16 cellular contexts compared by ENCODE assay signal in the genomic region with DNA sequence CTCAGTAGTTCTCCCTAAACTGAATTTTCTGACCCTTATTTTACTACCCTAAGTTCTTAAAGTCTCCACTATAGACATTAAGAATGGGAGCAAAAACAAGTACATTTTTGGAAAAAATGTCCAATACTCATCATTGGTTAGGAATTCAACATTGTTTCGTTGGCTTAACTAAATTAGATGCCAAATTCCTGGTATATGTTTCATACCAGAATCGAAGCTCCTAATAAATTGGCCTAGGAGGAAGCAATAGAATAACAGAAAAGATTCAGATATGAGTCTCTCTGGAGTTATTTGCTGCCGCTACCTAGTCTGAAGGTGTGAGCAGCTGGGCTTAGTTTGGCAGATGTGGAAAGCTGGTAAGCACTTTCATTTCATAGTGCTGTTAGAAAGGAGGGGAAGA. TPM values are rescaled to one million over a fixed set of nuclear protein-coding genes. Genes with fewer than 3 reads are reported as not detected.
DNase-seq lines count a peak whose midpoint lies in the region; ATAC-seq, FAIRE-seq and TF ChIP-seq lines count a peak whose summit lies in the region.
"Had no signal": no experiment of that assay in that cellular context is flagged by ENCODE, and none has a peak within 500 bp of the region (broad histone marks: within the 10 kb centered on the region; RNA-seq: fewer than 3 reads in every experiment).

No MANE protein-coding gene starts in this region.

- no peak for TF ChIP-seq CTCF in IMR-90 (conservative IDR thresholded peaks at IDR 0.05; ENCODE audit: low read depth, low read length)
- no peak for TF ChIP-seq CTCF in mammary epithelial cell (conservative IDR thresholded peaks at IDR 0.05 in 1 of 2, IDR thresholded peaks at IDR 0.05 in 1 of 2; ENCODE audit: extremely low read depth in 1 of 2, insufficient read depth in 1 of 2, low read depth in 1 of 2, low read length in 2 of 2)
- TF ChIP-seq CTCF in keratinocyte (optimal IDR thresholded peaks at IDR 0.05 in 1 of 3, IDR thresholded peaks at IDR 0.05 in 1 of 3, conservative IDR thresholded peaks at IDR 0.05 in 1 of 3; ENCODE audit: extremely low read depth in 1 of 3, insufficient read depth in 2 of 3, low read length in 3 of 3) = no peak

- H3K79me1 ChIP-seq in IMR-90 (ENCODE audit: low read depth in 1 of 2, low read length in 2 of 2) = peaks cover 0 to 23% of the 10 kb centered on the region in 2 experiments; a peak in 3 of 4 replicates

- no peaks in the 10 kb centered on the region for H3K27me3 ChIP-seq in IMR-90 (ENCODE audit: control insufficient read depth, insufficient read depth, low read length)
- no peaks in the 10 kb centered on the region for H3K27me3 ChIP-seq in mammary epithelial cell (ENCODE audit: insufficient read depth, low read length)
- no peaks in the 10 kb centered on the region for H3K27me3 ChIP-seq in keratinocyte (ENCODE audit: control insufficient read depth, extremely low read depth, insufficient read depth, low read length)
- H3K27me3 ChIP-seq: BLaER1, gastroesophageal sphincter, upper lobe of left lung had no signal

- peak overlapping the region; percentile 100 for H4K5ac ChIP-seq in IMR-90 (ENCODE audit: low read depth, low read length)

- CTCF ChIA-PET in IMR-90 (lab: Yijun Ruan, JAX) = interaction anchor here (0.6 to 2.0 kb wide), 2 partner anchors 18 to 39 kb away, joined by 3 to 6 read pairs; no protein-coding TSS in a partner anchor
- CTCF ChIA-PET in mammary epithelial cell (lab: Charles Lee; ENCODE audit: low non-redundant PET) = interaction anchor here (0.6 kb wide), 1 partner anchor 258 kb away, joined by 3 read pairs; no protein-coding TSS in a partner anchor

- H3K36me3 ChIP-seq in IMR-90 (ENCODE audit: control insufficient read depth, insufficient read depth, low read length) (peaks cover 8% of the 10 kb centered on the region), mammary epithelial cell (ENCODE audit: insufficient read depth, low read length) (peaks cover 6% of the 10 kb centered on the region), keratinocyte (ENCODE audit: control insufficient read depth in 2 of 2, extremely low read depth in 1 of 2, insufficient read depth in 2 of 2, low read length in 2 of 2) (peaks cover 2 to 5% of the 10 kb centered on the region in 2 experiments)

- H3K18ac ChIP-seq in IMR-90 (ENCODE audit: low read depth, low read length) = peak overlapping the region; percentile 100

- H3K9me1 ChIP-seq in IMR-90 (ENCODE audit: insufficient read depth, low read length) = peaks cover 7% of the 10 kb centered on the region
- H3K9me1 ChIP-seq in keratinocyte (ENCODE audit: control insufficient read depth, extremely low read depth, insufficient read depth, low read length) = no peaks in the 10 kb centered on the region

- no peak overlapping the region for H2AFZ ChIP-seq in IMR-90 (replicated peaks; ENCODE audit: low read length, poor library complexity)
- H2AFZ ChIP-seq in mammary epithelial cell (ENCODE audit: low read depth, low read length) = no peak overlapping the region
- H2AFZ ChIP-seq in keratinocyte (ENCODE audit: control insufficient read depth, low read length) = no peak overlapping the region
- H2AFZ ChIP-seq: PC-9 had no signal

- H3K79me2 ChIP-seq in mammary epithelial cell (ENCODE audit: insufficient read depth, low read length) = no peaks in the 10 kb centered on the region
- no peaks in the 10 kb centered on the region for H3K79me2 ChIP-seq in keratinocyte (ENCODE audit: control insufficient read depth, insufficient read depth, low read length)

- peak overlapping the region; percentile 80 to 96 for H4K8ac ChIP-seq in IMR-90 (ENCODE audit: low read depth in 2 of 2, low read length in 2 of 2)

- H4K20me1 ChIP-seq in IMR-90 (ENCODE audit: insufficient read depth, low read length) (no peaks in the 10 kb centered on the region), mammary epithelial cell (ENCODE audit: insufficient read depth, low read length) (no peaks in the 10 kb centered on the region), keratinocyte (ENCODE audit: control insufficient read depth, extremely low read depth, insufficient read depth, low read length) (no peaks in the 10 kb centered on the region)
- H4K20me1 ChIP-seq: BLaER1 had no signal

- ATAC-seq in IMR-90 (ENCODE audit: low read depth) = peak; percentile 73
- ATAC-seq in HG03342 (IDR thresholded peaks at IDR 0.05; ENCODE audit: unreplicated experiment) = no peak
- ATAC-seq in GM21786 (IDR thresholded peaks at IDR 0.05; ENCODE audit: unreplicated experiment) = no peak
- ATAC-seq: gastroesophageal sphincter had no signal

- peak overlapping the region; percentile 22; the same call in 1 of the 2 replicates for H3K4me3 ChIP-seq in IMR-90 (ENCODE audit: insufficient read depth, low read depth, low read length)
- H3K4me3 ChIP-seq in mammary epithelial cell (replicated peaks in 1 of 3; ENCODE audit: insufficient read depth in 1 of 3, low read depth in 2 of 3, low read length in 3 of 3) = no peak overlapping the region
- H3K4me3 ChIP-seq in keratinocyte (ENCODE audit: control insufficient read depth in 2 of 3, extremely low read depth in 1 of 3, insufficient read depth in 2 of 3, low read depth in 1 of 3, low read length in 3 of 3) = peak overlapping the region in 1 of 3 experiments; percentile 5
- H3K4me3 ChIP-seq: BLaER1, gastroesophageal sphincter, PC-9, upper lobe of left lung had no signal

- POLR2A ChIA-PET in IMR-90 (lab: Charles Lee; ENCODE audit: unreplicated experiment) = interaction anchor here (1.1 kb wide), 1 partner anchor 287 kb away, joined by 3 read pairs; no protein-coding TSS in a partner anchor

- H3K4ac ChIP-seq in IMR-90 (ENCODE audit: low read depth, low read length) = peak overlapping the region; percentile 93

- peak overlapping the region; percentile 89 for H3K27ac ChIP-seq in IMR-90 (ENCODE audit: insufficient read depth, low read length)
- H3K27ac ChIP-seq in mammary epithelial cell (ENCODE audit: insufficient read depth, low read depth, low read length) = no peak overlapping the region
- H3K27ac ChIP-seq in keratinocyte (ENCODE audit: control insufficient read depth, insufficient read depth, low read length) = no peak overlapping the region
- H3K27ac ChIP-seq: BLaER1, gastroesophageal sphincter, PC-9, upper lobe of left lung had no signal

- peak overlapping the region; percentile 46; the same call in 1 of the 2 replicates for H3K14ac ChIP-seq in IMR-90 (replicated peaks; ENCODE audit: low read depth, low read length)

- H3K56ac ChIP-seq in IMR-90 (ENCODE audit: extremely low read depth, insufficient read depth, low read length) = peak overlapping the region; percentile 78

- peak overlapping the region; percentile 95 for H2BK20ac ChIP-seq in IMR-90 (ENCODE audit: low read depth, low read length)

- H2BK15ac ChIP-seq in IMR-90 (ENCODE audit: low read depth, low read length) = peak overlapping the region; percentile 77; the same call in 1 of the 3 replicates

- dilution Hi-C loops in IMR-90 (cut with HindIII; ENCODE audit: low sequenced_read_pairs, unreplicated experiment) (no loop called here), mammary epithelial cell (cut with HindIII; ENCODE audit: low sequenced_read_pairs) (no loop called here), keratinocyte (cut with MboI; ENCODE audit: extremely low pct_ligation_motif_present, low sequenced_read_pairs) (no loop called here)

- intact Hi-C loops in IMR-90 (cut with micrococcal nuclease) = no loop called here
- intact Hi-C loops in mammary epithelial cell (cut with micrococcal nuclease) = no loop called here

- H3K9ac ChIP-seq in IMR-90 (ENCODE audit: low read depth, low read length) (peak overlapping the region; percentile 53), mammary epithelial cell (ENCODE audit: insufficient read depth, low read length) (no peak overlapping the region), keratinocyte (ENCODE audit: control insufficient read depth, extremely low read depth, insufficient read depth, low read length) (no peak overlapping the region)
- H3K9ac ChIP-seq: BLaER1 had no signal

- peak overlapping the region; percentile 92 for H2BK120ac ChIP-seq in IMR-90 (ENCODE audit: low read depth, low read length)

- H3K4me2 ChIP-seq in IMR-90 (ENCODE audit: low read depth, low read length) (peak overlapping the region; percentile 89), mammary epithelial cell (ENCODE audit: insufficient read depth, low read depth, low read length) (no peak overlapping the region), keratinocyte (ENCODE audit: control insufficient read depth, extremely low read depth, insufficient read depth, low read depth, low read length) (peak overlapping the region; percentile 0)
- H3K4me2 ChIP-seq: BLaER1, PC-9 had no signal

- BruUV-seq in IMR-90 (replicated peaks; lab: Mats Ljungman, UMichigan) (no TSS peak), mammary epithelial cell (replicated peaks; lab: Mats Ljungman, UMichigan) (no TSS peak)

- TF ChIP-seq POLR2A in IMR-90 (IDR thresholded peaks at IDR 0.05; ENCODE audit: low read depth, low read length) = no peak

- H3K4me1 ChIP-seq in IMR-90 (ENCODE audit: control insufficient read depth, insufficient read depth, low read length) (peaks cover 9% of the 10 kb centered on the region), mammary epithelial cell (ENCODE audit: insufficient read depth, low read length) (peaks cover 6% of the 10 kb centered on the region), keratinocyte (ENCODE audit: control insufficient read depth, extremely low read depth, insufficient read depth, low read length) (peaks cover 12% of the 10 kb centered on the region)
- H3K4me1 ChIP-seq: BLaER1, gastroesophageal sphincter, upper lobe of left lung had no signal

- no peak for TF ChIP-seq RAD21 in IMR-90 (IDR thresholded peaks at IDR 0.05; ENCODE audit: low read length)

- peak; percentile 54 for DNase-seq in AG08396 (ENCODE audit: low spot score)
- DNase-seq in IMR-90 = peak; percentile 72
- DNase-seq in mammary epithelial cell = peak; percentile 5
- no peak for DNase-seq in keratinocyte (ENCODE audit: low read depth, low spot score)
- no peak for DNase-seq in NK-92 treated with Interleukin-12 subunit alpha and Interleukin-12 subunit beta, amount 100 ng/mL, for 24 hours (lab: John Stamatoyannopoulos, UW)
- DNase-seq in GDM1 (lab: John Stamatoyannopoulos, UW) = no peak
- DNase-seq: activated naive CD8-positive, alpha-beta T cell treated with anti-CD3 and anti-CD28 coated beads for 36 hours; islet precursor cell; NCI-H510A; stimulated activated CD8-positive, alpha-beta memory T cell treated with anti-CD3 and anti-CD28 coated beads, Interleukin-4, amount 100 ng/mL, for 48 hours; upper lobe of left lung had no signal

- H2BK5ac ChIP-seq in IMR-90 (ENCODE audit: low read depth, low read length, poor library complexity, severe bottlenecking) = peak overlapping the region; percentile 80

- H2AK9ac ChIP-seq in IMR-90 (replicated peaks; ENCODE audit: low read depth, low read length, poor library complexity) = no peak overlapping the region

- no peak for FAIRE-seq in keratinocyte (lab: Jason Lieb, UNC)

- H2AK5ac ChIP-seq in IMR-90 (ENCODE audit: low read depth, low read length) = peak overlapping the region; percentile 41

- H4K91ac ChIP-seq in IMR-90 (ENCODE audit: insufficient read depth, low read depth, low read length) = peak overlapping the region; percentile 94

- H3K23ac ChIP-seq in IMR-90 (ENCODE audit: low read depth, low read length) = peak overlapping the region; percentile 84; the same call in 1 of the 2 replicates

- no peaks in the 10 kb centered on the region for H3K9me3 ChIP-seq in IMR-90 (ENCODE audit: control insufficient read depth, insufficient read depth, low read length)
- H3K9me3 ChIP-seq in mammary epithelial cell (replicated peaks; ENCODE audit: insufficient read depth, low read length) = no peaks in the 10 kb centered on the region
- no peaks in the 10 kb centered on the region for H3K9me3 ChIP-seq in keratinocyte (ENCODE audit: control insufficient read depth, low read depth, low read length)
- H3K9me3 ChIP-seq: BLaER1, gastroesophageal sphincter, upper lobe of left lung had no signal

- in situ Hi-C loops in IMR-90 (cut with MboI; ENCODE audit: low sequenced_read_pairs) (no loop called here), mammary epithelial cell (cut with MboI; ENCODE audit: low sequenced_read_pairs in 2 of 2) (no loop called here)

- WGBS in IMR-90 (ENCODE audit: extremely low coverage in 2 of 2, insufficient read length in 1 of 2), 2 experiments = no CpG with 5 or more reads among the region's 3 CpGs
- 39% methylated on average over 3 of the region's 3 CpGs for WGBS in mammary epithelial cell (ENCODE audit: low coverage, missing lambda C conversion rate)

RNA-seq across cellular contexts. Expression of gene ZNF143, which starts 28.6 kb away (rescaled TPM):
- total RNA-seq in IMR-90 (2012; rRNA removed) = 49.6 and 58.9 TPM in 2 replicates
- polyA plus RNA-seq in IMR-90 (2012; rRNA removed) = 22.7 and 23.8 TPM in 2 replicates
- polyA plus RNA-seq in IMR-90 (2012; cell fraction: cytosol; rRNA removed) = 5.1 and 9.3 TPM in 2 replicates
- 7.8 and 15.8 TPM in 2 replicates for polyA plus RNA-seq in IMR-90 (2012; cell fraction: nucleus; rRNA removed; ENCODE audit: low replicate concordance)
- 10 to 100 TPM; 19.5 to 22.7 TPM for total RNA-seq in mammary epithelial cell
- 25.6 TPM for polyA plus RNA-seq in mammary epithelial cell
- 31.7 TPM for polyA minus RNA-seq in mammary epithelial cell
- 22.4 to 38.6 TPM (median 32.0 TPM) in 3 replicates for polyA plus RNA-seq in keratinocyte
- 34.1 TPM for polyA plus RNA-seq in keratinocyte (2011; ENCODE audit: low read depth)
- polyA plus RNA-seq in keratinocyte (2011; cell fraction: cytosol; rRNA removed) = 14.2 and 24.6 TPM in 2 replicates
- 26.2 and 29.1 TPM in 2 replicates for polyA plus RNA-seq in keratinocyte (2011; cell fraction: nucleus; rRNA removed)
- polyA plus RNA-seq in keratinocyte (2012; ENCODE audit: low replicate concordance) = 16.5 and 21.3 TPM in 2 replicates
- polyA minus RNA-seq in keratinocyte = 73.6 to 129 TPM (median 89.4 TPM) in 3 replicates
- polyA minus RNA-seq in keratinocyte (2011; cell fraction: cytosol; rRNA and poly(A)+ RNA removed) = 11.7 TPM
- 20.4 and 34.3 TPM in 2 replicates for polyA minus RNA-seq in keratinocyte (2011; cell fraction: nucleus; rRNA and poly(A)+ RNA removed)

Comparison
In these comparisons a context has a peak if more than half of its experiments do, and no peak if none do; other contexts are left out.
1. DNase-seq: peak in AG08396 (single experiment), IMR-90 (single experiment) and mammary epithelial cell (single experiment); none in keratinocyte (single experiment), NK-92 treated with Interleukin-12 subunit alpha and Interleukin-12 subunit beta, amount 100 ng/mL, for 24 hours (single experiment) and GDM1 (single experiment).